Comparison of ENCODE assay signal across 34 cellular contexts in the genomic region with DNA sequence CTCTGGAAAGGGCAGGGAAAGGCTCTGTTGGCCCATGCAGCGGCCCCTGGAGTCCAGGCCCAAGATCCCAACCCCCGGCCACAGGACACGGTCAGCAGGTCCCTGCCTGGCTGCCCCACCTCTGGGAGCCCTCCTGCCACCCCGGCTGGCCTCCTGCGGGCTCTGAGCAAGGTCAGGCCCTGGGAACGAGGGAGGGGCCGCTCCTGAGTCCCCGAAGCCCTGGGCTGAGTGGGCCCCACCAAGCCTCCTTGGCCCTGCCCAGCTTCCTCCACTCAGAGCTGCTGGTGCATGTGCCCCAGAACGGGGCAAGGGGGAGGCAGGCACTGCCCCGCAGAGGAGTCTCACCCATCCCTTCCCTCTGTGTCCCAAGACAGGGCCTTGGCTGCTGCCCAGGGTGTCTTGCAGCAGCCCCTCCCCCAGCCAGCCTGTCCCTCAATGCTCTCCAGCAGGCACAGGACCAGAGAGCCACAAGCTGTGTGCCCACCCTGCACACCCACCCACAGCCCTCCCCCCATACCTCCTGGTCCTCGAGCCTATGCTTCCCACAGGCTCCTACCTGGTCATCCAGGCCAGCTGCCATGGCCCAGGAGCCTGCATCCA. TPM values are rescaled to one million over a fixed set of nuclear protein-coding genes. Genes with fewer than 3 reads are reported as not detected.
"Had no signal": no experiment of that assay in that cellular context is flagged by ENCODE, and none has a peak within 500 bp of the region (broad histone marks: within the 10 kb centered on the region; RNA-seq: fewer than 3 reads in every experiment).

No MANE protein-coding gene starts in this region.

- H3K4me2 ChIP-seq: smooth muscle cell had no signal

- H3K9me3 Mint-ChIP-seq: activated B cell treated with CpG ODN at 0.5 μM for 24 hours; activated naive CD4-positive, alpha-beta T cell treated with anti-CD3 and anti-CD28 coated beads, Interleukin-2, amount 50 U/mL, for 72 hours; activated T-helper 2 cell treated with anti-CD3 and anti-CD28 coated beads, Interferon-gamma antibody, Interleukin-2, Interleukin-4, amounts not matched to agents 10 μg/mL and 5 μg/mL and 100 μg/mL, durations not matched to agents 14 hours and 24 hours and 36 hours; dendritic cell treated with granulocyte-macrophage colony-stimulating factor and Interleukin-4, amounts not matched to agents 40 ng/mL and 50 ng/mL, for 4 days; endodermal cell; nephron progenitor cell; stimulated activated memory B cell treated with anti-CD40 and anti-IgM and Interleukin-4, amounts not matched to agents 10 μg/mL and 1 μg/mL and 100 μg/mL, for 72 hours; stimulated activated naive CD8-positive, alpha-beta T cell treated with anti-CD3 and anti-CD28 coated beads, Interleukin-15, amount 100 ng/mL, for 72 hours had no signal

- H3K36me3 Mint-ChIP-seq: activated CD8-positive, alpha-beta memory T cell treated with anti-CD3 and anti-CD28 coated beads, Interleukin-2, amount 10 ng/mL, durations not matched to agents 7 days and 5 days; activated naive CD4-positive, alpha-beta T cell treated with anti-CD3 and anti-CD28 coated beads, Interleukin-2, amount 50 U/mL, for 72 hours; stimulated activated memory B cell treated with anti-CD40 and anti-IgM and Interleukin-4, amounts not matched to agents 10 μg/mL and 1 μg/mL and 100 μg/mL, for 72 hours had no signal

- H3K27me3 Mint-ChIP-seq: activated CD8-positive, alpha-beta memory T cell treated with anti-CD3 and anti-CD28 coated beads, Interleukin-2, amount 10 ng/mL, durations not matched to agents 7 days and 5 days; dendritic cell treated with granulocyte-macrophage colony-stimulating factor and Interleukin-4, amounts not matched to agents 40 ng/mL and 50 ng/mL, for 4 days had no signal

- H3K9me3 ChIP-seq: heart left ventricle, left lung, pancreas, prostate gland, sigmoid colon, upper lobe of left lung, vagina had no signal

- H3K27me3 ChIP-seq: pancreas had no signal

- H3K27ac ChIP-seq: foreskin keratinocyte, heart left ventricle, left lung, pancreas, prostate gland, sigmoid colon, upper lobe of left lung, vagina had no signal

- H3K36me3 ChIP-seq: heart left ventricle, left lung, pancreas, prostate gland, sigmoid colon, upper lobe of left lung, vagina had no signal

- DNase-seq: activated B cell treated with CpG ODN at 0.5 μM for 24 hours; activated CD4-positive, alpha-beta T cell treated with anti-CD3 and anti-CD28 coated beads, Interleukin-2, amount 50 U/mL, for 1 hour; activated CD8-positive, alpha-beta memory T cell treated with anti-CD3 and anti-CD28 coated beads, Interleukin-2, amount 10 ng/mL, durations not matched to agents 7 days and 5 days; activated CD8-positive, alpha-beta T cell treated with anti-CD3 and anti-CD28 coated beads, Interleukin-2, amount 10 ng/mL, durations not matched to agents 7 days and 5 days; activated T-cell treated with anti-CD3 and anti-CD28 coated beads, Interleukin-2, amount 50 U/mL, for 48 hours; central memory CD4-positive, alpha-beta T cell; endodermal cell; foreskin keratinocyte; kidney glomerular epithelial cell; left lung; nucleus accumbens; pancreas; retina; sigmoid colon; stimulated activated CD4-positive, alpha-beta T cell treated with anti-CD3 and anti-CD28 coated beads, Interleukin-1b, Interleukin-23, amount 100 ng/mL, for 48 hours; stimulated activated CD4-positive, alpha-beta T cell treated with anti-CD3 and anti-CD28 coated beads, Interleukin-4, amount 100 ng/mL, for 4 hours; stimulated activated CD8-positive, alpha-beta memory T cell treated with anti-CD3 and anti-CD28 coated beads, Interleukin-4, amount 100 ng/mL, for 48 hours; stimulated activated naive CD8-positive, alpha-beta T cell treated with anti-CD3 and anti-CD28 coated beads, Interleukin-15, amount 100 ng/mL, for 72 hours; substantia nigra; T-helper 17 cell; T1000; upper lobe of left lung had no signal

- H3K4me3 ChIP-seq: heart left ventricle, left lung, pancreas, prostate gland, sigmoid colon, smooth muscle cell, upper lobe of left lung, vagina had no signal

- H3K4me3 Mint-ChIP-seq: activated B cell treated with CpG ODN at 0.5 μM for 24 hours; activated CD8-positive, alpha-beta memory T cell treated with anti-CD3 and anti-CD28 coated beads, Interleukin-2, amount 10 ng/mL, durations not matched to agents 7 days and 5 days; activated CD8-positive, alpha-beta T cell treated with anti-CD3 and anti-CD28 coated beads, Interleukin-2, amount 10 ng/mL, durations not matched to agents 7 days and 5 days; dendritic cell treated with granulocyte-macrophage colony-stimulating factor and Interleukin-4, amounts not matched to agents 40 ng/mL and 50 ng/mL, for 4 days; endodermal cell; stimulated activated memory B cell treated with anti-CD40 and anti-IgM and Interleukin-4, amounts not matched to agents 10 μg/mL and 1 μg/mL and 100 μg/mL, for 72 hours; stimulated activated naive CD8-positive, alpha-beta T cell treated with anti-CD3 and anti-CD28 coated beads, Interleukin-15, amount 100 ng/mL, for 72 hours; T-helper 17 cell had no signal

- FAIRE-seq: pancreas had no signal

- H3K4me1 ChIP-seq: foreskin keratinocyte, left lung, pancreas, prostate gland, sigmoid colon, upper lobe of left lung, vagina had no signal

- H3K4me1 Mint-ChIP-seq: activated B cell treated with CpG ODN at 0.5 μM for 24 hours; activated CD8-positive, alpha-beta memory T cell treated with anti-CD3 and anti-CD28 coated beads, Interleukin-2, amount 10 ng/mL, durations not matched to agents 7 days and 5 days; stimulated activated memory B cell treated with anti-CD40 and anti-IgM and Interleukin-4, amounts not matched to agents 10 μg/mL and 1 μg/mL and 100 μg/mL, for 72 hours; stimulated activated naive CD8-positive, alpha-beta T cell treated with anti-CD3 and anti-CD28 coated beads, Interleukin-15, amount 100 ng/mL, for 72 hours; T-helper 17 cell had no signal

- H3K27ac Mint-ChIP-seq: activated B cell treated with CpG ODN at 0.5 μM for 24 hours; activated CD8-positive, alpha-beta memory T cell treated with anti-CD3 and anti-CD28 coated beads, Interleukin-2, amount 10 ng/mL, durations not matched to agents 7 days and 5 days; activated CD8-positive, alpha-beta T cell treated with anti-CD3 and anti-CD28 coated beads, Interleukin-2, amount 10 ng/mL, durations not matched to agents 7 days and 5 days; activated T-helper 2 cell treated with anti-CD3 and anti-CD28 coated beads, Interferon-gamma antibody, Interleukin-2, Interleukin-4, amounts not matched to agents 10 μg/mL and 5 μg/mL and 100 μg/mL, durations not matched to agents 14 hours and 24 hours and 36 hours; dendritic cell treated with granulocyte-macrophage colony-stimulating factor and Interleukin-4, amounts not matched to agents 40 ng/mL and 50 ng/mL, for 4 days; endodermal cell; nephron progenitor cell; stimulated activated memory B cell treated with anti-CD40 and anti-IgM and Interleukin-4, amounts not matched to agents 10 μg/mL and 1 μg/mL and 100 μg/mL, for 72 hours; stimulated activated naive CD8-positive, alpha-beta T cell treated with anti-CD3 and anti-CD28 coated beads, Interleukin-15, amount 100 ng/mL, for 72 hours; T-helper 17 cell had no signal

RNA-seq across cellular contexts. Expression of a gene that starts 7.4 kb away (rescaled TPM):
- total RNA-seq: activated B cell treated with CpG ODN at 0.5 μM for 24 hours; activated CD8-positive, alpha-beta memory T cell treated with anti-CD3 and anti-CD28 coated beads, Interleukin-2, amount 10 ng/mL, durations not matched to agents 7 days and 5 days; activated CD8-positive, alpha-beta T cell treated with anti-CD3 and anti-CD28 coated beads, Interleukin-2, amount 10 ng/mL, durations not matched to agents 7 days and 5 days; activated naive CD4-positive, alpha-beta T cell treated with anti-CD3 and anti-CD28 coated beads, Interleukin-2, amount 50 U/mL, for 72 hours; activated T-helper 2 cell treated with anti-CD3 and anti-CD28 coated beads, Interferon-gamma antibody, Interleukin-2, Interleukin-4, amounts not matched to agents 10 μg/mL and 5 μg/mL and 100 μg/mL, durations not matched to agents 14 hours and 24 hours and 36 hours; endodermal cell; esophagus mucosa; foreskin keratinocyte; left lung; lung microvascular endothelial cell; T-helper 17 cell; upper lobe of left lung had no signal
- polyA plus RNA-seq: foreskin keratinocyte had no signal

RNA-seq across cellular contexts. Expression of a gene that starts 32.4 kb away (rescaled TPM):
- total RNA-seq: activated B cell treated with CpG ODN at 0.5 μM for 24 hours; activated CD8-positive, alpha-beta memory T cell treated with anti-CD3 and anti-CD28 coated beads, Interleukin-2, amount 10 ng/mL, durations not matched to agents 7 days and 5 days; activated CD8-positive, alpha-beta T cell treated with anti-CD3 and anti-CD28 coated beads, Interleukin-2, amount 10 ng/mL, durations not matched to agents 7 days and 5 days; esophagus mucosa; foreskin keratinocyte; lung microvascular endothelial cell; mesenteric fat pad; T-helper 17 cell; upper lobe of left lung had no signal
- polyA plus RNA-seq: foreskin keratinocyte had no signal
